16 cellular contexts compared by ENCODE assay signal in the genomic region with DNA sequence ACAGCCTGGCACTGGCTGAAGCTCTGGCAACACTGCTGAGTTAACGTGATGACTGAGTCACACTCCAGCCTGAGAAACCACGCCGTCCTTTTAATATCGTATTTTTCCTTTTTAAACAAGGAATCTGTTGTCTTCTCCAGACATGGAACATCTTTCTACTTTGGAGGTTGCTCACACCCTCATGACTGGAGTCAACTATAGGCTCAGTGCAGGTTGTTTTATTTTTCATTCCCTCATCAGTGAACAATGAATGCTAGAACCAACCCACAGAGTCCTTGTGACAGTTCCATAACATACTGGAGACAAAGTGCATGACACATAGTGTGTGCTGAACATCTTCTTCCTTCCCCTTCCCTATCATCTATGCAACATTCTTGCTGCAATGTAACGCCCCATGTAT.
A peak's percentile ranks its signal among the peaks of the same experiment; 100 is the strongest.
DNase-seq lines count a peak whose midpoint lies in the region; ATAC-seq and TF ChIP-seq lines count a peak whose summit lies in the region.
"Had no signal": no experiment of that assay in that cellular context is flagged by ENCODE, and none has a peak within 500 bp of the region (broad histone marks: within the 10 kb centered on the region; RNA-seq: fewer than 3 reads in every experiment).

No MANE protein-coding gene starts in this region.

- no peaks in the 10 kb centered on the region for H3K9me3 Mint-ChIP-seq in stimulated activated effector memory CD8-positive, alpha-beta T cell treated with anti-CD3 and anti-CD28 coated beads, Interleukin-12 subunit alpha, Interleukin-12 subunit beta, amount 100 ng/mL, for 72 hours
- H3K9me3 Mint-ChIP-seq: CD8-positive, alpha-beta T cell; H9 had no signal

- H3K27ac ChIP-seq in PC-3 (ENCODE audit: low read length) = peak overlapping the region; percentile 51
- H3K27ac ChIP-seq: C4-2B had no signal

- ATAC-seq in PC-3 (no peak), esophagus mucosa (peak; percentile 18), HG03442 (IDR thresholded peaks at IDR 0.05; ENCODE audit: unreplicated experiment) (no peak), HG02870 (IDR thresholded peaks at IDR 0.05; ENCODE audit: unreplicated experiment) (no peak)
- ATAC-seq in stimulated activated effector memory CD8-positive, alpha-beta T cell treated with anti-CD3 and anti-CD28 coated beads, Interleukin-12 subunit alpha, Interleukin-12 subunit beta, amount 100 ng/mL, for 72 hours = peak; percentile 27

- H3K9me3 ChIP-seq in PC-3 (ENCODE audit: low read length) = no peaks in the 10 kb centered on the region
- H3K9me3 ChIP-seq: BE2C had no signal

- H3K27ac Mint-ChIP-seq in stimulated activated effector memory CD8-positive, alpha-beta T cell treated with anti-CD3 and anti-CD28 coated beads, Interleukin-12 subunit alpha, Interleukin-12 subunit beta, amount 100 ng/mL, for 72 hours = no peak overlapping the region
- H3K27ac Mint-ChIP-seq: CD8-positive, alpha-beta T cell; H9 had no signal

- no peaks in the 10 kb centered on the region for H3F3A ChIP-seq in PC-3 (ENCODE audit: low read length, unreplicated experiment)

- no peaks in the 10 kb centered on the region for H4K20me1 ChIP-seq in PC-3 (ENCODE audit: low read length)

- H3K79me2 ChIP-seq in PC-3 (ENCODE audit: low read length) = no peaks in the 10 kb centered on the region

- H3K4me3 Mint-ChIP-seq in stimulated activated effector memory CD8-positive, alpha-beta T cell treated with anti-CD3 and anti-CD28 coated beads, Interleukin-12 subunit alpha, Interleukin-12 subunit beta, amount 100 ng/mL, for 72 hours = no peak overlapping the region
- H3K4me3 Mint-ChIP-seq: CD8-positive, alpha-beta T cell; H9 had no signal

- POLR2A ChIA-PET in PC-3 (lab: Charles Lee; ENCODE audit: unreplicated experiment) = no interaction called here

- H3K36me3 ChIP-seq in PC-3 (ENCODE audit: low read depth, low read length) = no peaks in the 10 kb centered on the region
- H3K36me3 ChIP-seq: BE2C had no signal

- CTCF ChIA-PET in PC-3 (lab: Charles Lee) = no interaction called here

- BruUV-seq in PC-3 (replicated peaks; lab: Mats Ljungman, UMichigan) = no TSS peak

- H2AFZ ChIP-seq in PC-3 (ENCODE audit: low read length) = no peak overlapping the region

- H3K36me3 Mint-ChIP-seq in stimulated activated effector memory CD8-positive, alpha-beta T cell treated with anti-CD3 and anti-CD28 coated beads, Interleukin-12 subunit alpha, Interleukin-12 subunit beta, amount 100 ng/mL, for 72 hours = no peaks in the 10 kb centered on the region
- H3K36me3 Mint-ChIP-seq: CD8-positive, alpha-beta T cell had no signal

- DNase-seq in HT1080 (ENCODE audit: low read depth) (peak; percentile 52), PC-3 (peak; percentile 19), HuH-7.5 (ENCODE audit: low spot score) (no peak)
- DNase-seq in stimulated activated effector memory CD8-positive, alpha-beta T cell treated with anti-CD3 and anti-CD28 coated beads, Interleukin-12 subunit alpha, Interleukin-12 subunit beta, amount 100 ng/mL, for 72 hours (ENCODE audit: low spot score in 2 of 2) = no peak
- DNase-seq: BE2C; CD8-positive, alpha-beta T cell; COR-L47; DND-41; GDM1; GOT3; H9; IMR-90 had no signal

- intact Hi-C loops in PC-3 (cut with micrococcal nuclease) = no loop called here

- no peak for TF ChIP-seq CTCF in PC-3 (conservative IDR thresholded peaks at IDR 0.05; ENCODE audit: low read depth, low read length)

- no peak overlapping the region for H3K9ac ChIP-seq in PC-3 (ENCODE audit: low read length)

- no peaks in the 10 kb centered on the region for H3K9me2 ChIP-seq in PC-3 (replicated peaks; ENCODE audit: low read length)

- no peaks in the 10 kb centered on the region for H3K4me1 Mint-ChIP-seq in stimulated activated effector memory CD8-positive, alpha-beta T cell treated with anti-CD3 and anti-CD28 coated beads, Interleukin-12 subunit alpha, Interleukin-12 subunit beta, amount 100 ng/mL, for 72 hours

- no peaks in the 10 kb centered on the region for H3K4me1 ChIP-seq in PC-3 (ENCODE audit: insufficient read depth, low read length)
- H3K4me1 ChIP-seq: BE2C had no signal

- no peaks in the 10 kb centered on the region for H3K27me3 ChIP-seq in PC-3 (ENCODE audit: low read length)
- H3K27me3 ChIP-seq: BE2C had no signal

- no peak overlapping the region for H3K4me2 ChIP-seq in PC-3 (ENCODE audit: low read length)

- H3K4me3 ChIP-seq in PC-3 (ENCODE audit: low read length) = no peak overlapping the region

Comparison
In these comparisons a context has a peak if more than half of its experiments do, and no peak if none do; other contexts are left out.
1. DNase-seq: peak in HT1080 (single experiment) and PC-3 (single experiment); none in stimulated activated effector memory CD8-positive, alpha-beta T cell treated with anti-CD3 and anti-CD28 coated beads, Interleukin-12 subunit alpha, Interleukin-12 subunit beta, amount 100 ng/mL, for 72 hours (0 of 2) and HuH-7.5 (single experiment).
2. ATAC-seq: peak in esophagus mucosa (single experiment) and stimulated activated effector memory CD8-positive, alpha-beta T cell treated with anti-CD3 and anti-CD28 coated beads, Interleukin-12 subunit alpha, Interleukin-12 subunit beta, amount 100 ng/mL, for 72 hours (single experiment); none in PC-3 (single experiment), HG03442 (single experiment) and HG02870 (single experiment).